In genomic region chr20:37776049-37776448, GRCh38 we compare ENCODE assay signal across 26 cellular contexts.
"Had no signal": no experiment of that assay in that cellular context is flagged by ENCODE, and none has a peak within 500 bp of the region (broad histone marks: within the 10 kb centered on the region; RNA-seq: fewer than 3 reads in every experiment).

No MANE protein-coding gene starts in this region.

- H3K36me3 ChIP-seq: pancreas had no signal

- H3K27ac Mint-ChIP-seq: dendritic cell treated with granulocyte-macrophage colony-stimulating factor and Interleukin-4, amounts not matched to agents 40 ng/mL and 50 ng/mL, for 4 days; effector memory CD8-positive, alpha-beta T cell; nephron; progenitor cell of endocrine pancreas; stimulated activated effector memory CD8-positive, alpha-beta T cell treated with anti-CD3 and anti-CD28 coated beads, Interleukin-12 subunit alpha, Interleukin-12 subunit beta, amount 100 ng/mL, for 72 hours; stimulated activated naive CD8-positive, alpha-beta T cell treated with anti-CD3 and anti-CD28 coated beads, Interleukin-15, Interleukin-2, amounts not matched to agents 100 ng/mL and 50 ng/mL, for 24 hours had no signal

- ATAC-seq: effector memory CD8-positive, alpha-beta T cell; gastroesophageal sphincter; left cardiac atrium; lower lobe of right lung; pancreas; right lobe of liver; stimulated activated effector memory CD8-positive, alpha-beta T cell treated with anti-CD3 and anti-CD28 coated beads, Interleukin-12 subunit alpha, Interleukin-12 subunit beta, amount 100 ng/mL, for 72 hours had no signal

- H3K27me3 Mint-ChIP-seq: dendritic cell treated with granulocyte-macrophage colony-stimulating factor and Interleukin-4, amounts not matched to agents 40 ng/mL and 50 ng/mL, for 4 days; effector memory CD8-positive, alpha-beta T cell; progenitor cell of endocrine pancreas; stimulated activated naive CD8-positive, alpha-beta T cell treated with anti-CD3 and anti-CD28 coated beads, Interleukin-15, Interleukin-2, amounts not matched to agents 100 ng/mL and 50 ng/mL, for 24 hours had no signal

- H3K4me3 Mint-ChIP-seq: dendritic cell treated with granulocyte-macrophage colony-stimulating factor and Interleukin-4, amounts not matched to agents 40 ng/mL and 50 ng/mL, for 4 days; effector memory CD8-positive, alpha-beta T cell; nephron; stimulated activated effector memory CD8-positive, alpha-beta T cell treated with anti-CD3 and anti-CD28 coated beads, Interleukin-12 subunit alpha, Interleukin-12 subunit beta, amount 100 ng/mL, for 72 hours; stimulated activated naive CD8-positive, alpha-beta T cell treated with anti-CD3 and anti-CD28 coated beads, Interleukin-15, Interleukin-2, amounts not matched to agents 100 ng/mL and 50 ng/mL, for 24 hours had no signal

- H3K9me3 Mint-ChIP-seq: dendritic cell treated with granulocyte-macrophage colony-stimulating factor and Interleukin-4, amounts not matched to agents 40 ng/mL and 50 ng/mL, for 4 days; effector memory CD8-positive, alpha-beta T cell; nephron; stimulated activated effector memory CD8-positive, alpha-beta T cell treated with anti-CD3 and anti-CD28 coated beads, Interleukin-12 subunit alpha, Interleukin-12 subunit beta, amount 100 ng/mL, for 72 hours; stimulated activated naive CD8-positive, alpha-beta T cell treated with anti-CD3 and anti-CD28 coated beads, Interleukin-15, Interleukin-2, amounts not matched to agents 100 ng/mL and 50 ng/mL, for 24 hours had no signal

- H3K27ac ChIP-seq: epithelial cell of prostate, esophagus squamous epithelium, gastroesophageal sphincter, hepatocyte, left ventricle myocardium inferior, lower lobe of right lung, pancreas, right lobe of liver, tibial artery, upper lobe of left lung, vagina had no signal

- H3K27me3 ChIP-seq: esophagus squamous epithelium, gastroesophageal sphincter, hepatocyte, pancreas, right lobe of liver, tibial artery, upper lobe of left lung, vagina had no signal

- DNase-seq: effector memory CD8-positive, alpha-beta T cell; esophagus squamous epithelium; foreskin fibroblast; head of caudate nucleus; kidney; left cardiac atrium; left ventricle myocardium inferior; lower lobe of right lung; mesenchymal stem cell; midbrain; occipital lobe; pancreas; right lobe of liver; stimulated activated CD4-positive, alpha-beta T cell treated with anti-CD3 and anti-CD28 coated beads, Interleukin-4, amount 100 ng/mL, for 1 hour; stimulated activated CD8-positive, alpha-beta memory T cell treated with anti-CD3 and anti-CD28 coated beads, Interleukin-4, amount 100 ng/mL, for 48 hours; tibial artery; upper lobe of left lung had no signal

- H3K9me3 ChIP-seq: esophagus squamous epithelium, gastroesophageal sphincter, left ventricle myocardium inferior, lower lobe of right lung, pancreas, right lobe of liver, tibial artery, upper lobe of left lung, vagina had no signal

- FAIRE-seq: kidney, pancreas had no signal

- H3K4me3 ChIP-seq: esophagus squamous epithelium, gastroesophageal sphincter, hepatocyte, left ventricle myocardium inferior, lower lobe of right lung, pancreas, right lobe of liver, tibial artery, upper lobe of left lung, vagina had no signal

- H3K4me1 ChIP-seq: lower lobe of right lung, pancreas, tibial artery, upper lobe of left lung, vagina had no signal
